ENCODE assay signal across 8 cellular contexts in genomic region chr2:112811841-112812306, GRCh38. TPM values are rescaled to one million over a fixed set of nuclear protein-coding genes. Genes with fewer than 3 reads are reported as not detected.
DNase-seq lines count a peak whose midpoint lies in the region; ATAC-seq and TF ChIP-seq lines count a peak whose summit lies in the region.
"Had no signal": no experiment of that assay in that cellular context is flagged by ENCODE, and none has a peak within 500 bp of the region (broad histone marks: within the 10 kb centered on the region; RNA-seq: fewer than 3 reads in every experiment).

No MANE protein-coding gene starts in this region.

- no peak overlapping the region for H3K9ac ChIP-seq in fibroblast of lung (ENCODE audit: insufficient read depth, low read length)

- H3K27ac ChIP-seq in SJSA1 (peak overlapping the region; percentile 88), fibroblast of lung (ENCODE audit: insufficient read depth, low read length) (no peak overlapping the region)

- peak; percentile 47 for ATAC-seq in GM19463 (IDR thresholded peaks at IDR 0.05; ENCODE audit: unreplicated experiment)

- no peak overlapping the region for H3K4me2 ChIP-seq in fibroblast of lung (ENCODE audit: extremely low read depth, insufficient read depth, low read length)

- intact Hi-C loops in head of caudate nucleus (cut with DNase I) = no loop called here

- H4K20me1 ChIP-seq in fibroblast of lung (ENCODE audit: control insufficient read depth, extremely low read depth, insufficient read depth, low read length) = no peaks in the 10 kb centered on the region

- H3K36me3 ChIP-seq in SJSA1 (no peaks in the 10 kb centered on the region), fibroblast of lung (ENCODE audit: control insufficient read depth, insufficient read depth, low read length) (no peaks in the 10 kb centered on the region)

- no peaks in the 10 kb centered on the region for H3K79me2 ChIP-seq in fibroblast of lung (ENCODE audit: control insufficient read depth, insufficient read depth, low read length)

- H2AFZ ChIP-seq in fibroblast of lung (ENCODE audit: low read length) = peak overlapping the region; percentile 1

- H3K27me3 ChIP-seq in SJSA1 (replicated peaks) (no peaks in the 10 kb centered on the region), fibroblast of lung (ENCODE audit: control insufficient read depth, insufficient read depth, low read length) (no peaks in the 10 kb centered on the region)

- DNase-seq in SJSA1 (ENCODE audit: low read depth in 1 of 2, low spot score in 2 of 2) = peak; percentile 67 to 79
- peak; percentile 64 to 86 for DNase-seq in fibroblast of lung (ENCODE audit: low read depth in 2 of 2)
- peak; percentile 66 for DNase-seq in skeletal muscle cell (ENCODE audit: low read depth)
- no peak for DNase-seq in head of caudate nucleus
- DNase-seq in KG1 (lab: John Stamatoyannopoulos, UW) = no peak
- no peak for DNase-seq in NCI-H2029 treated with DMSO at 0.1 percent for 48 hours (lab: John Stamatoyannopoulos, UW)
- DNase-seq: stimulated activated CD8-positive, alpha-beta memory T cell treated with anti-CD3 and anti-CD28 coated beads, Interleukin-4, amount 100 ng/mL, for 48 hours had no signal

- H3K4me3 ChIP-seq in SJSA1 = no peak overlapping the region
- no peak overlapping the region for H3K4me3 ChIP-seq in fibroblast of lung (replicated peaks in 1 of 4; ENCODE audit: control extremely low read depth in 1 of 4, insufficient read depth in 1 of 4, low read depth in 3 of 4, low read length in 4 of 4)
- H3K4me3 ChIP-seq in skeletal muscle cell (ENCODE audit: low read depth, low read length) = no peak overlapping the region

- no peak for TF ChIP-seq CTCF in fibroblast of lung (conservative IDR thresholded peaks at IDR 0.05 in 1 of 2, IDR thresholded peaks at IDR 0.05 in 1 of 2; ENCODE audit: low read depth in 1 of 2, low read length in 2 of 2)

- H3K4me1 ChIP-seq in SJSA1 (replicated peaks) = peaks cover 36% of the 10 kb centered on the region
- peaks cover 5% of the 10 kb centered on the region for H3K4me1 ChIP-seq in fibroblast of lung (ENCODE audit: control insufficient read depth, extremely low read depth, insufficient read depth, low read length)

- H3K9me3 ChIP-seq in SJSA1 (replicated peaks) = peaks cover 3% of the 10 kb centered on the region; the same call in 1 of the 2 replicates
- H3K9me3 ChIP-seq in fibroblast of lung (ENCODE audit: control insufficient read depth, insufficient read depth, low read depth, low read length) = no peaks in the 10 kb centered on the region

RNA-seq across cellular contexts. Expression of gene IL1B, which starts 24.7 kb away (rescaled TPM):
- 4.2 and 4.3 TPM in 2 replicates for total RNA-seq in SJSA1 (2014; rRNA removed; shearing (Covaris generic))
- 0.26 TPM in 1 of 2 replicates, not detected in the other for total RNA-seq in fibroblast of lung
- 0.23 and 0.30 TPM in 2 replicates for polyA plus RNA-seq in fibroblast of lung
- polyA plus RNA-seq in fibroblast of lung (2012) = 0.18 TPM in 1 of 2 replicates, not detected in the other
- polyA minus RNA-seq in fibroblast of lung (ENCODE audit: low replicate concordance) = not detected in 2 replicates

RNA-seq across cellular contexts. Expression of gene IL1A, which starts 27.6 kb away (rescaled TPM):
- 0.16 and 1.5 TPM in 2 replicates for total RNA-seq in SJSA1 (2014; rRNA removed; shearing (Covaris generic))
- total RNA-seq in fibroblast of lung = 0.17 and 0.26 TPM in 2 replicates
- 0.07 and 0.09 TPM in 2 replicates for polyA plus RNA-seq in fibroblast of lung
- 0.09 TPM in 1 of 2 replicates, not detected in the other for polyA plus RNA-seq in fibroblast of lung (2012)
- polyA minus RNA-seq in fibroblast of lung (ENCODE audit: low replicate concordance) = not detected in 2 replicates

RNA-seq across cellular contexts. Expression of gene CKAP2L, which starts 47.5 kb away (rescaled TPM):
- total RNA-seq in SJSA1 (2014; rRNA removed; shearing (Covaris generic)) = 25.1 and 33.4 TPM in 2 replicates
- 0.26 and 3.0 TPM in 2 replicates for total RNA-seq in fibroblast of lung
- 4.4 and 14.5 TPM in 2 replicates for polyA plus RNA-seq in fibroblast of lung
- 2.9 and 11.9 TPM in 2 replicates for polyA plus RNA-seq in fibroblast of lung (2012)
- 2.7 TPM in 1 of 2 replicates, not detected in the other for polyA minus RNA-seq in fibroblast of lung (ENCODE audit: low replicate concordance)

Comparison
In these comparisons a context has a peak if more than half of its experiments do, and no peak if none do; other contexts are left out.
1. DNase-seq: peak in SJSA1 (2 of 2), fibroblast of lung (2 of 2) and skeletal muscle cell (single experiment); none in head of caudate nucleus (0 of 42), KG1 (single experiment) and NCI-H2029 treated with DMSO at 0.1 percent for 48 hours (single experiment).